Comparison of ENCODE assay signal across 1 cellular context in the genomic region with DNA sequence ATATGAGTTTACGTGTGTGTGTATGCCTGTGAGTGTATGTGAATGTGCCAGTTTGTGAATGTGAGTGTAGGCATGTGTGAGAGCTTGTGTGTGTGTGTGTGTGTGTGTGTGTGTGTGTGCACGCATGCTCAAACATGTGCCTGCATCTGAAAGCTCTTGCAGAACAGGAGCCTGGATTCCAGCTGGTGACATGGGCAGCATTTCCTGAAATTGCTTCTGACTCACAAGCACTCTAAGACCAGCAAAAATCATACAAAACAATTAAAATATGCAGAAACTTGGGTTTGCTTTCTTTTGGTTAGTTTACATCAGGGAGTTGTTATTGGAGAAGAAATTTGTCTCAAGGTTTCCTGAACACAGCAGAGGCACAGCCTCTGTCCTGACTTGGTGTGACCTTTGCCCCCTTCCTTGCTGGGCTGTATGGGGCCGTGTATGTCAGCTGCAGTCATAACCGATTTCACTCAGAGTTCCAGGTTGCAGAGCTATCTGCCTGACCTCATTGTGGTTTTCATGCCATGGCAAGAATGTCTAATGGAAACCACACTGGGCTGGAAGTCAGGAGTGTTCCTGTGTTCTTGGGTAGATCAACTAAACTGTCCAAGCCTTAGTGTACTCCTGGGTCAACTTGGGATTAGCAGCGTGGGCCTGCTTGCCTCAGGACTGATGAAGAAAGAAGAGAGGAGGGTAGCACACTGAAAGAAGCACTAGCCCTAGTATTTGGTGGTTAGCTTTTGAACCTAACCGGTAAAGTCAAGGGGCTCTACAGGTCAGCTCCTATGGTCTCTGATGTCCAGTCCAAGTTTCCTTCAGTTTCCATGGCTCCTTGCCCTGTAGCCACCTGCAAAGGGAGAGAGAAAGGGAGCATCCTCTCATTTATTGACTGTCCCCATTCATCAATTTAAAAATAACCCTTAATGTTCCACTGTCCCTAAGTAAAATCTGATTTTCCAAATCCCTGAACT.
A peak's percentile ranks its signal among the peaks of the same experiment; 100 is the strongest.
TF ChIP-seq lines count a peak whose summit lies in the region.

No MANE protein-coding gene starts in this region.

TF ChIP-seq in IMR-90, 13 proteins besides CTCF, POLR2A, EP300 and RAD21:
- TF ChIP-seq MXI1 (IDR thresholded peaks at IDR 0.05; ENCODE audit: borderline replicate concordance, low read depth, low read length) (peak; percentile 14; the same call in 1 of the 2 replicates), MAZ (IDR thresholded peaks at IDR 0.05; ENCODE audit: borderline replicate concordance, low read depth, low read length) (peak; percentile 39; the same call in 1 of the 2 replicates), CEBPB (IDR thresholded peaks at IDR 0.05; ENCODE audit: low read depth, low read length) (peak; percentile 65), MAFK (IDR thresholded peaks at IDR 0.05; ENCODE audit: low read depth, low read length) (peak; percentile 14; the same call in 1 of the 2 replicates), SMC3 (IDR thresholded peaks at IDR 0.05; ENCODE audit: low read depth, low read length) (peak; percentile 35; the same call in 1 of the 2 replicates), CHD1 (IDR thresholded peaks at IDR 0.05; ENCODE audit: low read depth, low read length) (no peak), FOS (IDR thresholded peaks at IDR 0.05; ENCODE audit: low read depth, low read length) (peak; percentile 16; the same call in 1 of the 2 replicates), RCOR1 (IDR thresholded peaks at IDR 0.05; ENCODE audit: insufficient replicate concordance, low read length) (peak; percentile 75), BHLHE40 (IDR thresholded peaks at IDR 0.05; ENCODE audit: low read depth, low read length) (peak; percentile 63; the same call in 1 of the 2 replicates), RFX5 (IDR thresholded peaks at IDR 0.05; ENCODE audit: low read depth, low read length) (no peak), ELK1 (IDR thresholded peaks at IDR 0.05; ENCODE audit: borderline replicate concordance, low read depth, low read length) (no peak), NFE2L2 (IDR thresholded peaks at IDR 0.05; ENCODE audit: low read depth, low read length) (peak; percentile 39; the same call in 1 of the 2 replicates)
- TF ChIP-seq, protein P1, sequence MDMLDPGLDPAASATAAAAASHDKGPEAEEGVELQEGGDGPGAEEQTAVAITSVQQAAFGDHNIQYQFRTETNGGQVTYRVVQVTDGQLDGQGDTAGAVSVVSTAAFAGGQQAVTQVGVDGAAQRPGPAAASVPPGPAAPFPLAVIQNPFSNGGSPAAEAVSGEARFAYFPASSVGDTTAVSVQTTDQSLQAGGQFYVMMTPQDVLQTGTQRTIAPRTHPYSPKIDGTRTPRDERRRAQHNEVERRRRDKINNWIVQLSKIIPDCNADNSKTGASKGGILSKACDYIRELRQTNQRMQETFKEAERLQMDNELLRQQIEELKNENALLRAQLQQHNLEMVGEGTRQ (IDR thresholded peaks at IDR 0.05; ENCODE audit: low read depth, low read length) = no peak
